ENCODE assay signal across 1 cellular context in the genomic region with DNA sequence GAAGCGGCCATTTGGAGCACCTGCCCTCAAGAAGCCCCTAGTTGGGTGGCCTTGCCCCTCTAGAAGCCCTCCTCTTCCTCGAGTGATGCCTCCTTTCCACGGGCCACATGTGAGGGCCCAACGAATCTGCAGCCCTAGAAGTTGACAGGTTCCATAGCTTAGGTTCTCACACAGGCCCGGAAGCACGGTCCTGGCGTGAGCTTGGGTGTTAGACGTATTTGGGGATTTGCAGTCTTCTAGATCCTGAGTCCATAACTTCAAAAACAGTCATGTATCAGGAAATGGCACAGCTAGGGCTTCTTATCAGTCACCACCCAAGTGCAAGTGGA.
A peak's percentile ranks its signal among the peaks of the same experiment; 100 is the strongest.
TF ChIP-seq lines count a peak whose summit lies in the region.

No MANE protein-coding gene starts in this region.

TF ChIP-seq in GM12878, 131 proteins besides CTCF, POLR2A, EP300 and RAD21 (continued from another document and continues in another):
- TF ChIP-seq, protein P1, sequence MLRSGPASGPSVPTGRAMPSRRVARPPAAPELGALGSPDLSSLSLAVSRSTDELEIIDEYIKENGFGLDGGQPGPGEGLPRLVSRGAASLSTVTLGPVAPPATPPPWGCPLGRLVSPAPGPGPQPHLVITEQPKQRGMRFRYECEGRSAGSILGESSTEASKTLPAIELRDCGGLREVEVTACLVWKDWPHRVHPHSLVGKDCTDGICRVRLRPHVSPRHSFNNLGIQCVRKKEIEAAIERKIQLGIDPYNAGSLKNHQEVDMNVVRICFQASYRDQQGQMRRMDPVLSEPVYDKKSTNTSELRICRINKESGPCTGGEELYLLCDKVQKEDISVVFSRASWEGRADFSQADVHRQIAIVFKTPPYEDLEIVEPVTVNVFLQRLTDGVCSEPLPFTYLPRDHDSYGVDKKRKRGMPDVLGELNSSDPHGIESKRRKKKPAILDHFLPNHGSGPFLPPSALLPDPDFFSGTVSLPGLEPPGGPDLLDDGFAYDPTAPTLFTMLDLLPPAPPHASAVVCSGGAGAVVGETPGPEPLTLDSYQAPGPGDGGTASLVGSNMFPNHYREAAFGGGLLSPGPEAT (IDR thresholded peaks at IDR 0.05; ENCODE audit: low read depth): peak; percentile 53; the same call in 1 of the 2 replicates
- TF ChIP-seq, protein P2, sequence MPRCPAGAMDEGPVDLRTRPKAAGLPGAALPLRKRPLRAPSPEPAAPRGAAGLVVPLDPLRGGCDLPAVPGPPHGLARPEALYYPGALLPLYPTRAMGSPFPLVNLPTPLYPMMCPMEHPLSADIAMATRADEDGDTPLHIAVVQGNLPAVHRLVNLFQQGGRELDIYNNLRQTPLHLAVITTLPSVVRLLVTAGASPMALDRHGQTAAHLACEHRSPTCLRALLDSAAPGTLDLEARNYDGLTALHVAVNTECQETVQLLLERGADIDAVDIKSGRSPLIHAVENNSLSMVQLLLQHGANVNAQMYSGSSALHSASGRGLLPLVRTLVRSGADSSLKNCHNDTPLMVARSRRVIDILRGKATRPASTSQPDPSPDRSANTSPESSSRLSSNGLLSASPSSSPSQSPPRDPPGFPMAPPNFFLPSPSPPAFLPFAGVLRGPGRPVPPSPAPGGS (IDR thresholded peaks at IDR 0.05; ENCODE audit: borderline replicate concordance, insufficient read depth, low read depth, low read length, poor library complexity, severe bottlenecking): no peak
- TF ChIP-seq, protein P3, sequence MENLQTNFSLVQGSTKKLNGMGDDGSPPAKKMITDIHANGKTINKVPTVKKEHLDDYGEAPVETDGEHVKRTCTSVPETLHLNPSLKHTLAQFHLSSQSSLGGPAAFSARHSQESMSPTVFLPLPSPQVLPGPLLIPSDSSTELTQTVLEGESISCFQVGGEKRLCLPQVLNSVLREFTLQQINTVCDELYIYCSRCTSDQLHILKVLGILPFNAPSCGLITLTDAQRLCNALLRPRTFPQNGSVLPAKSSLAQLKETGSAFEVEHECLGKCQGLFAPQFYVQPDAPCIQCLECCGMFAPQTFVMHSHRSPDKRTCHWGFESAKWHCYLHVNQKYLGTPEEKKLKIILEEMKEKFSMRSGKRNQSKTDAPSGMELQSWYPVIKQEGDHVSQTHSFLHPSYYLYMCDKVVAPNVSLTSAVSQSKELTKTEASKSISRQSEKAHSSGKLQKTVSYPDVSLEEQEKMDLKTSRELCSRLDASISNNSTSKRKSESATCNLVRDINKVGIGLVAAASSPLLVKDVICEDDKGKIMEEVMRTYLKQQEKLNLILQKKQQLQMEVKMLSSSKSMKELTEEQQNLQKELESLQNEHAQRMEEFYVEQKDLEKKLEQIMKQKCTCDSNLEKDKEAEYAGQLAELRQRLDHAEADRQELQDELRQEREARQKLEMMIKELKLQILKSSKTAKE (IDR thresholded peaks at IDR 0.05; ENCODE audit: low read depth, poor library complexity, severe bottlenecking): no peak
- TF ChIP-seq PML (IDR thresholded peaks at IDR 0.05; ENCODE audit: low read length) (peak; percentile 44; the same call in 1 of the 2 replicates), SREBF2 (IDR thresholded peaks at IDR 0.05; ENCODE audit: low read length) (no peak), TAF1 (IDR thresholded peaks at IDR 0.05; ENCODE audit: borderline replicate concordance, low read depth, low read length) (no peak), NR2C1 (IDR thresholded peaks at IDR 0.05) (no peak), NR2F1 (conservative IDR thresholded peaks at IDR 0.05) (no peak), GATAD2B (conservative IDR thresholded peaks at IDR 0.05; ENCODE audit: low read depth) (no peak), KAT2A (conservative IDR thresholded peaks at IDR 0.05; ENCODE audit: control insufficient read depth, low read depth, low read length) (no peak), CHD1 (IDR thresholded peaks at IDR 0.05; ENCODE audit: low read depth, low read length) (no peak), MTA3 (IDR thresholded peaks at IDR 0.05; ENCODE audit: borderline replicate concordance, low read length) (no peak), CBFB (IDR thresholded peaks at IDR 0.05; ENCODE audit: low read depth) (no peak), SREBF1 (IDR thresholded peaks at IDR 0.05; ENCODE audit: low read length) (no peak), FOXK2 (IDR thresholded peaks at IDR 0.05) (no peak), RUNX3 (IDR thresholded peaks at IDR 0.05; ENCODE audit: low read length) (peak; percentile 54; the same call in 1 of the 2 replicates), HDAC2 (IDR thresholded peaks at IDR 0.05) (no peak), MXI1 (IDR thresholded peaks at IDR 0.05; ENCODE audit: low read depth, low read length) (0 out of 2 replicates have a peak, but pooled peaks have one; percentile 9), BMI1 (IDR thresholded peaks at IDR 0.05; ENCODE audit: borderline replicate concordance) (no peak), SPI1 (IDR thresholded peaks at IDR 0.05; ENCODE audit: borderline replicate concordance, insufficient read depth, low read depth, low read length) (no peak), CBX5 (IDR thresholded peaks at IDR 0.05; ENCODE audit: low read depth) (0 out of 2 replicates have a peak, but pooled peaks have one; percentile 1), NFIC (IDR thresholded peaks at IDR 0.05; ENCODE audit: low read depth, low read length) (no peak), NBN (IDR thresholded peaks at IDR 0.05) (0 out of 2 replicates have a peak, but pooled peaks have one; percentile 12), POU2F2 (IDR thresholded peaks at IDR 0.05; ENCODE audit: borderline replicate concordance, low read depth, low read length) (no peak), RELA (IDR thresholded peaks at IDR 0.05; ENCODE audit: borderline replicate concordance, partially characterized antibody) (no peak), RBBP5 (conservative IDR thresholded peaks at IDR 0.05) (no peak), EED (IDR thresholded peaks at IDR 0.05; ENCODE audit: low read depth) (no peak), HDAC6 (IDR thresholded peaks at IDR 0.05; ENCODE audit: unreplicated experiment) (no peak), ATF7 (IDR thresholded peaks at IDR 0.05; ENCODE audit: low read depth) (no peak), WRNIP1 (IDR thresholded peaks at IDR 0.05; ENCODE audit: borderline replicate concordance, low read depth, low read length) (no peak), ZNF217 (IDR thresholded peaks at IDR 0.05) (0 out of 2 replicates have a peak, but pooled peaks have one; percentile 69), CREM (IDR thresholded peaks at IDR 0.05; ENCODE audit: low read depth) (no peak), LARP7 (IDR thresholded peaks at IDR 0.05) (no peak; the same call in 1 of the 2 replicates), PAX5 (IDR thresholded peaks at IDR 0.05; ENCODE audit: borderline replicate concordance, low read depth, low read length) (no peak), STAT3 (IDR thresholded peaks at IDR 0.05; ENCODE audit: low read depth, low read length) (no peak), SMAD1 (IDR thresholded peaks at IDR 0.05; ENCODE audit: low read depth, partially characterized antibody) (no peak), ZSCAN29 (IDR thresholded peaks at IDR 0.05) (no peak), JUND (IDR thresholded peaks at IDR 0.05; ENCODE audit: low read depth, low read length) (no peak)
- TF ChIP-seq, protein P4, sequence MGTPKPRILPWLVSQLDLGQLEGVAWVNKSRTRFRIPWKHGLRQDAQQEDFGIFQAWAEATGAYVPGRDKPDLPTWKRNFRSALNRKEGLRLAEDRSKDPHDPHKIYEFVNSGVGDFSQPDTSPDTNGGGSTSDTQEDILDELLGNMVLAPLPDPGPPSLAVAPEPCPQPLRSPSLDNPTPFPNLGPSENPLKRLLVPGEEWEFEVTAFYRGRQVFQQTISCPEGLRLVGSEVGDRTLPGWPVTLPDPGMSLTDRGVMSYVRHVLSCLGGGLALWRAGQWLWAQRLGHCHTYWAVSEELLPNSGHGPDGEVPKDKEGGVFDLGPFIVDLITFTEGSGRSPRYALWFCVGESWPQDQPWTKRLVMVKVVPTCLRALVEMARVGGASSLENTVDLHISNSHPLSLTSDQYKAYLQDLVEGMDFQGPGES (IDR thresholded peaks at IDR 0.05): no peak
- TF ChIP-seq, protein P5, sequence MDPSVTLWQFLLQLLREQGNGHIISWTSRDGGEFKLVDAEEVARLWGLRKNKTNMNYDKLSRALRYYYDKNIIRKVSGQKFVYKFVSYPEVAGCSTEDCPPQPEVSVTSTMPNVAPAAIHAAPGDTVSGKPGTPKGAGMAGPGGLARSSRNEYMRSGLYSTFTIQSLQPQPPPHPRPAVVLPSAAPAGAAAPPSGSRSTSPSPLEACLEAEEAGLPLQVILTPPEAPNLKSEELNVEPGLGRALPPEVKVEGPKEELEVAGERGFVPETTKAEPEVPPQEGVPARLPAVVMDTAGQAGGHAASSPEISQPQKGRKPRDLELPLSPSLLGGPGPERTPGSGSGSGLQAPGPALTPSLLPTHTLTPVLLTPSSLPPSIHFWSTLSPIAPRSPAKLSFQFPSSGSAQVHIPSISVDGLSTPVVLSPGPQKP (IDR thresholded peaks at IDR 0.05; ENCODE audit: low read depth, low read length): no peak; the same call in 1 of the 2 replicates
- TF ChIP-seq, protein P6, sequence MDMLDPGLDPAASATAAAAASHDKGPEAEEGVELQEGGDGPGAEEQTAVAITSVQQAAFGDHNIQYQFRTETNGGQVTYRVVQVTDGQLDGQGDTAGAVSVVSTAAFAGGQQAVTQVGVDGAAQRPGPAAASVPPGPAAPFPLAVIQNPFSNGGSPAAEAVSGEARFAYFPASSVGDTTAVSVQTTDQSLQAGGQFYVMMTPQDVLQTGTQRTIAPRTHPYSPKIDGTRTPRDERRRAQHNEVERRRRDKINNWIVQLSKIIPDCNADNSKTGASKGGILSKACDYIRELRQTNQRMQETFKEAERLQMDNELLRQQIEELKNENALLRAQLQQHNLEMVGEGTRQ (IDR thresholded peaks at IDR 0.05; ENCODE audit: borderline replicate concordance, low read depth, low read length): peak; percentile 0; the same call in 1 of the 2 replicates
- TF ChIP-seq, protein P7, sequence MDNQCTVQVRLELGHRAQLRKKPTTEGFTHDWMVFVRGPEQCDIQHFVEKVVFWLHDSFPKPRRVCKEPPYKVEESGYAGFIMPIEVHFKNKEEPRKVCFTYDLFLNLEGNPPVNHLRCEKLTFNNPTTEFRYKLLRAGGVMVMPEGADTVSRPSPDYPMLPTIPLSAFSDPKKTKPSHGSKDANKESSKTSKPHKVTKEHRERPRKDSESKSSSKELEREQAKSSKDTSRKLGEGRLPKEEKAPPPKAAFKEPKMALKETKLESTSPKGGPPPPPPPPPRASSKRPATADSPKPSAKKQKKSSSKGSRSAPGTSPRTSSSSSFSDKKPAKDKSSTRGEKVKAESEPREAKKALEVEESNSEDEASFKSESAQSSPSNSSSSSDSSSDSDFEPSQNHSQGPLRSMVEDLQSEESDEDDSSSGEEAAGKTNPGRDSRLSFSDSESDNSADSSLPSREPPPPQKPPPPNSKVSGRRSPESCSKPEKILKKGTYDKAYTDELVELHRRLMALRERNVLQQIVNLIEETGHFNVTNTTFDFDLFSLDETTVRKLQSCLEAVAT (IDR thresholded peaks at IDR 0.05): peak; percentile 96
- TF ChIP-seq, protein P8, sequence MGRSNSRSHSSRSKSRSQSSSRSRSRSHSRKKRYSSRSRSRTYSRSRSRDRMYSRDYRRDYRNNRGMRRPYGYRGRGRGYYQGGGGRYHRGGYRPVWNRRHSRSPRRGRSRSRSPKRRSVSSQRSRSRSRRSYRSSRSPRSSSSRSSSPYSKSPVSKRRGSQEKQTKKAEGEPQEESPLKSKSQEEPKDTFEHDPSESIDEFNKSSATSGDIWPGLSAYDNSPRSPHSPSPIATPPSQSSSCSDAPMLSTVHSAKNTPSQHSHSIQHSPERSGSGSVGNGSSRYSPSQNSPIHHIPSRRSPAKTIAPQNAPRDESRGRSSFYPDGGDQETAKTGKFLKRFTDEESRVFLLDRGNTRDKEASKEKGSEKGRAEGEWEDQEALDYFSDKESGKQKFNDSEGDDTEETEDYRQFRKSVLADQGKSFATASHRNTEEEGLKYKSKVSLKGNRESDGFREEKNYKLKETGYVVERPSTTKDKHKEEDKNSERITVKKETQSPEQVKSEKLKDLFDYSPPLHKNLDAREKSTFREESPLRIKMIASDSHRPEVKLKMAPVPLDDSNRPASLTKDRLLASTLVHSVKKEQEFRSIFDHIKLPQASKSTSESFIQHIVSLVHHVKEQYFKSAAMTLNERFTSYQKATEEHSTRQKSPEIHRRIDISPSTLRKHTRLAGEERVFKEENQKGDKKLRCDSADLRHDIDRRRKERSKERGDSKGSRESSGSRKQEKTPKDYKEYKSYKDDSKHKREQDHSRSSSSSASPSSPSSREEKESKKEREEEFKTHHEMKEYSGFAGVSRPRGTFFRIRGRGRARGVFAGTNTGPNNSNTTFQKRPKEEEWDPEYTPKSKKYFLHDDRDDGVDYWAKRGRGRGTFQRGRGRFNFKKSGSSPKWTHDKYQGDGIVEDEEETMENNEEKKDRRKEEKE (IDR thresholded peaks at IDR 0.05): no peak
- TF ChIP-seq, protein P9, sequence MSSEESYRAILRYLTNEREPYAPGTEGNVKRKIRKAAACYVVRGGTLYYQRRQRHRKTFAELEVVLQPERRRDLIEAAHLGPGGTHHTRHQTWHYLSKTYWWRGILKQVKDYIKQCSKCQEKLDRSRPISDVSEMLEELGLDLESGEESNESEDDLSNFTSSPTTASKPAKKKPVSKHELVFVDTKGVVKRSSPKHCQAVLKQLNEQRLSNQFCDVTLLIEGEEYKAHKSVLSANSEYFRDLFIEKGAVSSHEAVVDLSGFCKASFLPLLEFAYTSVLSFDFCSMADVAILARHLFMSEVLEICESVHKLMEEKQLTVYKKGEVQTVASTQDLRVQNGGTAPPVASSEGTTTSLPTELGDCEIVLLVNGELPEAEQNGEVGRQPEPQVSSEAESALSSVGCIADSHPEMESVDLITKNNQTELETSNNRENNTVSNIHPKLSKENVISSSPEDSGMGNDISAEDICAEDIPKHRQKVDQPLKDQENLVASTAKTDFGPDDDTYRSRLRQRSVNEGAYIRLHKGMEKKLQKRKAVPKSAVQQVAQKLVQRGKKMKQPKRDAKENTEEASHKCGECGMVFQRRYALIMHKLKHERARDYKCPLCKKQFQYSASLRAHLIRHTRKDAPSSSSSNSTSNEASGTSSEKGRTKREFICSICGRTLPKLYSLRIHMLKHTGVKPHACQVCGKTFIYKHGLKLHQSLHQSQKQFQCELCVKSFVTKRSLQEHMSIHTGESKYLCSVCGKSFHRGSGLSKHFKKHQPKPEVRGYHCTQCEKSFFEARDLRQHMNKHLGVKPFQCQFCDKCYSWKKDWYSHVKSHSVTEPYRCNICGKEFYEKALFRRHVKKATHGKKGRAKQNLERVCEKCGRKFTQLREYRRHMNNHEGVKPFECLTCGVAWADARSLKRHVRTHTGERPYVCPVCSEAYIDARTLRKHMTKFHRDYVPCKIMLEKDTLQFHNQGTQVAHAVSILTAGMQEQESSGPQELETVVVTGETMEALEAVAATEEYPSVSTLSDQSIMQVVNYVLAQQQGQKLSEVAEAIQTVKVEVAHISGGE (CRISPR knock-in tag; IDR thresholded peaks at IDR 0.05): no peak
